8 cellular contexts compared by ENCODE assay signal in the genomic region with DNA sequence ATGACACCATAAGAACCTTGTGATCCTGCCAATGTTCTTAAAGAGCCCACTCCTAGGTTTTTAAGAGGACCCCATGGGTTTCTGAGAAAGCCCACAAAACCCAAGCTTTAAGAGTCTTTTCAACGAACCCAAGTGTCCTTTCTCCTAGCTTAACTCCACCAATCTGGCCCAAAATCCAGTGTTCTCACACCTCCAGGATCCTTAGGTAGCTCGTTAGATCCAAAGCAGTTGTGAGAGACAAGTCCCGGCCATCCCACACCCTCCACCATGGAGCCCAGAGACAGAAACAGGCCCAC. TPM values are rescaled to one million over a fixed set of nuclear protein-coding genes. Genes with fewer than 3 reads are reported as not detected.
DNase-seq lines count a peak whose midpoint lies in the region; ATAC-seq and TF ChIP-seq lines count a peak whose summit lies in the region.

No MANE protein-coding gene starts in this region.

- H3K4me3 ChIP-seq in Caco-2 (ENCODE audit: low read depth, low read length) = no peak overlapping the region
- H3K4me3 ChIP-seq in OCI-LY7 (ENCODE audit: low read depth, low read length, poor library complexity, severe bottlenecking) = peak overlapping the region; percentile 86
- H3K4me3 ChIP-seq in endodermal cell (ENCODE audit: low read length) = peak overlapping the region; percentile 92

- H3K27me3 Mint-ChIP-seq in Caco-2 (ENCODE audit: insufficient read depth, unreplicated experiment) = no peaks in the 10 kb centered on the region
- H3K27me3 Mint-ChIP-seq in endodermal cell (ENCODE audit: insufficient read depth) = no peaks in the 10 kb centered on the region

- POLR2A ChIA-PET in Caco-2 (lab: Charles Lee) = no interaction called here
- POLR2A ChIA-PET in OCI-LY7 (lab: Charles Lee) = interaction anchor here (0.5 to 4.2 kb wide), 12 partner anchors 16 to 223 kb away, joined by 3 to 32 read pairs (median 4); partner anchors contain the start of genes CREB3L4, GATAD2B and SLC39A1

- H2AFZ ChIP-seq in OCI-LY7 (ENCODE audit: low read length) = no peak overlapping the region; the same call in 1 of the 2 replicates

- BruUV-seq in Caco-2 (replicated peaks; lab: Mats Ljungman, UMichigan) (TSS peak; percentile 18), OCI-LY7 (replicated peaks; lab: Mats Ljungman, UMichigan) (TSS peak; percentile 69)

- H3K4me3 Mint-ChIP-seq in Caco-2 (ENCODE audit: unreplicated experiment) (peak overlapping the region; percentile 82), endodermal cell (peak overlapping the region; percentile 78)

- peak overlapping the region; percentile 96 for H3K4me2 ChIP-seq in OCI-LY7 (ENCODE audit: low read length)

- peaks cover 52% of the 10 kb centered on the region for H3K36me3 Mint-ChIP-seq in Caco-2 (ENCODE audit: insufficient read depth, unreplicated experiment)
- peaks cover 35% of the 10 kb centered on the region for H3K36me3 Mint-ChIP-seq in endodermal cell (ENCODE audit: low read depth)

- CTCF ChIA-PET in Caco-2 (lab: Charles Lee) = no interaction called here
- CTCF ChIA-PET in OCI-LY7 (lab: Charles Lee; ENCODE audit: unreplicated experiment) = interaction anchor here (0.5 to 1.3 kb wide), 2 partner anchors 19 to 22 kb away, joined by 4 read pairs; partner anchors contain the start of genes GATAD2B and SLC39A1

- no peak overlapping the region for H3K9ac ChIP-seq in endodermal cell (ENCODE audit: extremely low read depth, low read length, poor library complexity, severe bottlenecking)

- no peaks in the 10 kb centered on the region for H3K27me3 ChIP-seq in Caco-2 (replicated peaks; ENCODE audit: control insufficient read depth, insufficient read depth, low read length)
- no peaks in the 10 kb centered on the region for H3K27me3 ChIP-seq in endodermal cell (ENCODE audit: control insufficient read depth, insufficient read depth, low read length, poor library complexity, severe bottlenecking)

- H3K9me3 Mint-ChIP-seq in Caco-2 (ENCODE audit: unreplicated experiment) = no peaks in the 10 kb centered on the region
- no peaks in the 10 kb centered on the region for H3K9me3 Mint-ChIP-seq in endodermal cell

- TF ChIP-seq CTCF in Caco-2 (IDR thresholded peaks at IDR 0.05; ENCODE audit: insufficient read depth in 1 of 2, low read depth in 1 of 2, low read length in 1 of 2, severe bottlenecking in 1 of 2, unreplicated experiment in 1 of 2) = no peak
- no peak for TF ChIP-seq CTCF in OCI-LY7 (conservative IDR thresholded peaks at IDR 0.05; ENCODE audit: low read length)
- no peak for TF ChIP-seq CTCF in endodermal cell (conservative IDR thresholded peaks at IDR 0.05)

- H3K27ac Mint-ChIP-seq in Caco-2 (ENCODE audit: unreplicated experiment) (peak overlapping the region; percentile 44), endodermal cell (peak overlapping the region; percentile 52)

- H3K4me1 Mint-ChIP-seq in Caco-2 (ENCODE audit: low read depth, unreplicated experiment) (peaks cover 7% of the 10 kb centered on the region), endodermal cell (peaks cover 4% of the 10 kb centered on the region)

- H3K79me2 ChIP-seq in OCI-LY7 (ENCODE audit: insufficient read depth, low read depth, low read length) = peaks cover 20% of the 10 kb centered on the region

- H3K36me3 ChIP-seq in Caco-2 (ENCODE audit: control insufficient read depth, insufficient read depth, low read length) (peaks cover 4% of the 10 kb centered on the region; the same call in 1 of the 2 replicates), OCI-LY7 (ENCODE audit: insufficient read depth, low read length) (peaks cover 74% of the 10 kb centered on the region), endodermal cell (ENCODE audit: control insufficient read depth, insufficient read depth, low read length) (peaks cover 38% of the 10 kb centered on the region)

- H3K4me1 ChIP-seq in Caco-2 = peaks cover 8% of the 10 kb centered on the region
- H3K4me1 ChIP-seq in OCI-LY7 (ENCODE audit: insufficient read depth, low read length, poor library complexity, severe bottlenecking) = peaks cover 35% of the 10 kb centered on the region
- H3K4me1 ChIP-seq in endodermal cell (ENCODE audit: control insufficient read depth, insufficient read depth, low read length) = no peaks in the 10 kb centered on the region

- H3K9me2 ChIP-seq in OCI-LY7 (ENCODE audit: insufficient read depth, low read length) = no peaks in the 10 kb centered on the region

- ATAC-seq in HG03159 (IDR thresholded peaks at IDR 0.05; ENCODE audit: unreplicated experiment) = no peak
- ATAC-seq in HG03460 (IDR thresholded peaks at IDR 0.05; ENCODE audit: unreplicated experiment) = no peak

- H4K20me1 ChIP-seq in OCI-LY7 (ENCODE audit: insufficient read depth, low read length) = no peaks in the 10 kb centered on the region

- 75 to 96% methylated on average over 1 to 3 of the region's 3 CpGs for WGBS in endodermal cell (ENCODE audit: insufficient coverage in 1 of 2, insufficient read length in 1 of 2), 2 experiments

- no peaks in the 10 kb centered on the region for H3K9me3 ChIP-seq in Caco-2
- no peaks in the 10 kb centered on the region for H3K9me3 ChIP-seq in OCI-LY7 (ENCODE audit: low read length)
- H3K9me3 ChIP-seq in endodermal cell (ENCODE audit: control insufficient read depth, low read length) = no peaks in the 10 kb centered on the region

- intact Hi-C loops in Caco-2 (cut with micrococcal nuclease; ENCODE audit: unreplicated experiment) (no loop called here), OCI-LY7 (cut with micrococcal nuclease; ENCODE audit: unreplicated experiment) (loop anchor here (1.0 kb wide), 1 partner anchor 123 kb away; no protein-coding TSS in a partner anchor), posterior vena cava (cut with DNase I) (loop anchor here in 1 of 2 donors (10.0 kb wide), 1 partner anchor 150 kb away; no protein-coding TSS in a partner anchor)

- no peak for DNase-seq in Caco-2
- DNase-seq in OCI-LY7 (ENCODE audit: low spot score) = no peak
- DNase-seq in endodermal cell = no peak
- DNase-seq in posterior vena cava (ENCODE audit: low spot score) = peak; percentile 70
- no peak for DNase-seq in GM03348 (ENCODE audit: low spot score)
- no peak for DNase-seq in EL

- H3K27ac ChIP-seq in OCI-LY7 (ENCODE audit: low read depth, low read length, poor library complexity, severe bottlenecking) (peak overlapping the region; percentile 92), endodermal cell (ENCODE audit: low read depth, low read length) (no peak overlapping the region)

RNA-seq across cellular contexts. Expression of gene DENND4B, which starts 1.7 kb away (rescaled TPM):
- total RNA-seq in Caco-2 (2022) (78.2 and 79.0 TPM in 2 replicates), OCI-LY7 (2022) (160 and 164 TPM in 2 replicates), endodermal cell (100 to 1,000 TPM in 1 of 2 donors, 10 to 100 TPM in 1; 89.5 to 115 TPM), posterior vena cava (10 to 100 TPM; 41.7 to 47.5 TPM)
- total RNA-seq in OCI-LY7 (2014; rRNA removed; shearing (Covaris generic)) = 41.8 and 50.5 TPM in 2 replicates
- polyA plus RNA-seq in endodermal cell (2013, experiment 1 of 2) = 51.8 TPM
- 31.1 TPM for polyA plus RNA-seq in endodermal cell (2013, experiment 2 of 2)

RNA-seq across cellular contexts. Expression of gene CRTC2, which starts 13.6 kb away (rescaled TPM):
- total RNA-seq in Caco-2 (2022) = 24.4 and 30.8 TPM in 2 replicates
- 15.6 and 29.1 TPM in 2 replicates for total RNA-seq in OCI-LY7 (2014; rRNA removed; shearing (Covaris generic))
- 65.6 and 67.9 TPM in 2 replicates for total RNA-seq in OCI-LY7 (2022)
- 10 to 100 TPM; 35.5 to 40.9 TPM for total RNA-seq in endodermal cell
- 34.7 TPM for polyA plus RNA-seq in endodermal cell (2013, experiment 1 of 2)
- 33.7 TPM for polyA plus RNA-seq in endodermal cell (2013, experiment 2 of 2)
- total RNA-seq in posterior vena cava = 10 to 100 TPM; 26.6 to 31.0 TPM

RNA-seq across cellular contexts. Expression of gene SLC39A1, which starts 18.6 kb away (rescaled TPM):
- total RNA-seq in Caco-2 (2022) (135 and 150 TPM in 2 replicates), OCI-LY7 (2022) (32.7 and 41.6 TPM in 2 replicates), endodermal cell (100 to 1,000 TPM; 129 to 154 TPM), posterior vena cava (10 to 100 TPM; 76.5 to 79.5 TPM)
- total RNA-seq in OCI-LY7 (2014; rRNA removed; shearing (Covaris generic)) = 44.2 and 45.5 TPM in 2 replicates
- polyA plus RNA-seq in endodermal cell (2013, experiment 1 of 2) = 97.1 TPM
- 96.8 TPM for polyA plus RNA-seq in endodermal cell (2013, experiment 2 of 2)

RNA-seq across cellular contexts. Expression of gene GATAD2B, which starts 22.0 kb away (rescaled TPM):
- total RNA-seq in Caco-2 (2022) = 38.0 and 42.6 TPM in 2 replicates
- 7.7 and 11.2 TPM in 2 replicates for total RNA-seq in OCI-LY7 (2014; rRNA removed; shearing (Covaris generic))
- total RNA-seq in OCI-LY7 (2022) = 65.2 and 77.9 TPM in 2 replicates
- 10 to 100 TPM; 45.2 to 51.2 TPM for total RNA-seq in endodermal cell
- 32.0 TPM for polyA plus RNA-seq in endodermal cell (2013, experiment 1 of 2)
- 31.3 TPM for polyA plus RNA-seq in endodermal cell (2013, experiment 2 of 2)
- total RNA-seq in posterior vena cava = 10 to 100 TPM; 33.5 to 43.5 TPM

RNA-seq across cellular contexts. Expression of gene CREB3L4, which starts 22.9 kb away (rescaled TPM):
- total RNA-seq in Caco-2 (2022) = 9.0 and 9.8 TPM in 2 replicates
- 17.0 and 17.4 TPM in 2 replicates for total RNA-seq in OCI-LY7 (2014; rRNA removed; shearing (Covaris generic))
- total RNA-seq in OCI-LY7 (2022) = 28.2 and 32.0 TPM in 2 replicates
- total RNA-seq in endodermal cell = 10 to 100 TPM; 15.6 to 23.9 TPM
- polyA plus RNA-seq in endodermal cell (2013, experiment 1 of 2) = 24.4 TPM
- 22.3 TPM for polyA plus RNA-seq in endodermal cell (2013, experiment 2 of 2)
- total RNA-seq in posterior vena cava = 1 to 10 TPM; 3.2 to 5.3 TPM
